In genomic region chr3:194686414-194686815, GRCh38 we compare ENCODE assay signal across 1 cellular context.
TF ChIP-seq lines count a peak whose summit lies in the region.

No MANE protein-coding gene starts in this region.

TF ChIP-seq in endothelial cell of umbilical vein, 7 proteins besides CTCF, POLR2A, EP300 and RAD21:
- no peak for TF ChIP-seq JUN (IDR thresholded peaks at IDR 0.05; ENCODE audit: borderline replicate concordance, insufficient read depth, insufficient read length, low read depth)
- TF ChIP-seq MYC (IDR thresholded peaks at IDR 0.05; ENCODE audit: low read depth, low read length): no peak
- no peak for TF ChIP-seq GATA2 (IDR thresholded peaks at IDR 0.05; ENCODE audit: insufficient read depth, insufficient read length, low read depth, low read length)
- TF ChIP-seq EZH2 (IDR thresholded peaks at IDR 0.05; ENCODE audit: borderline replicate concordance, low read depth, low read length, severe bottlenecking): no peak
- no peak for TF ChIP-seq MAX (IDR thresholded peaks at IDR 0.05; ENCODE audit: insufficient read depth, insufficient read length)
- TF ChIP-seq FOS (IDR thresholded peaks at IDR 0.05; ENCODE audit: borderline replicate concordance, insufficient read depth, low read length): no peak
- TF ChIP-seq POLR2AphosphoS5 (IDR thresholded peaks at IDR 0.05; ENCODE audit: insufficient read depth, low read depth, low read length): no peak
